16 cellular contexts compared by ENCODE assay signal in genomic region chr1:27638805-27639204, GRCh38. TPM values are rescaled to one million over a fixed set of nuclear protein-coding genes. Genes with fewer than 3 reads are reported as not detected.
DNase-seq lines count a peak whose midpoint lies in the region; ATAC-seq, FAIRE-seq and TF ChIP-seq lines count a peak whose summit lies in the region.
"Had no signal": no experiment of that assay in that cellular context is flagged by ENCODE, and none has a peak within 500 bp of the region (broad histone marks: within the 10 kb centered on the region; RNA-seq: fewer than 3 reads in every experiment).

No MANE protein-coding gene starts in this region.

- DNase-seq in left ventricle myocardium inferior (no peak), left ventricle myocardium superior (no peak), GM12878 (ENCODE audit: low read depth, low spot score) (no peak), spleen (peak; percentile 9), esophagus squamous epithelium (lab: John Stamatoyannopoulos, UW) (no peak), NCI-H526 treated with DMSO at 0.1 percent for 48 hours (lab: John Stamatoyannopoulos, UW) (no peak)
- DNase-seq in central memory CD4-positive, alpha-beta T cell, result no peak
- DNase-seq: 8988T; AML-193; Caco-2; CD8-positive, alpha-beta memory T cell; DND-41; GDM1; GM23248 had no signal

- no peak for FAIRE-seq in GM12878 (lab: Jason Lieb, UNC)
- FAIRE-seq: H54 had no signal

- no peak for TF ChIP-seq EP300 in GM12878 (IDR thresholded peaks at IDR 0.05; ENCODE audit: borderline replicate concordance in 1 of 2, control insufficient read depth in 1 of 2, low read depth in 2 of 2, low read length in 2 of 2)

- no peaks in the 10 kb centered on the region for H3K27me3 ChIP-seq in left ventricle myocardium inferior (ENCODE audit: low read depth)
- no peaks in the 10 kb centered on the region for H3K27me3 ChIP-seq in GM12878 (replicated peaks in 1 of 2; ENCODE audit: control insufficient read depth in 2 of 2, insufficient read depth in 2 of 2, low read length in 1 of 2)
- no peaks in the 10 kb centered on the region for H3K27me3 ChIP-seq in spleen (replicated peaks in 1 of 7)
- H3K27me3 ChIP-seq in esophagus squamous epithelium, result peaks cover 0 to 14% (median 0%) of the 10 kb centered on the region in 4 donors

- H3K27ac ChIP-seq in left ventricle myocardium inferior (replicated peaks) (peak overlapping the region; percentile 1), GM12878 (ENCODE audit: control insufficient read depth, insufficient read depth) (no peak overlapping the region), spleen (peak overlapping the region in 1 of 8 donors; percentile 18), esophagus squamous epithelium (no peak overlapping the region)
- H3K27ac ChIP-seq: GM23248 had no signal

- H2AFZ ChIP-seq in GM12878 (ENCODE audit: control insufficient read depth, low read depth, low read length), result no peak overlapping the region
- H2AFZ ChIP-seq: GM23248 had no signal

- no TSS peak for BruUV-seq in GM12878 (replicated peaks; lab: Mats Ljungman, UMichigan)

- no peak for TF ChIP-seq RAD21 in GM12878 (IDR thresholded peaks at IDR 0.05; ENCODE audit: insufficient read depth, low read depth, low read length)

- H3K4me1 ChIP-seq in left ventricle myocardium inferior, result peaks cover 26% of the 10 kb centered on the region
- peaks cover 30% of the 10 kb centered on the region for H3K4me1 ChIP-seq in GM12878 (ENCODE audit: control insufficient read depth, insufficient read depth, low read length)
- H3K4me1 ChIP-seq in spleen, result peaks cover 12 to 64% (median 41%) of the 10 kb centered on the region in 6 donors
- peaks cover 2 to 28% (median 11%) of the 10 kb centered on the region in 3 donors for H3K4me1 ChIP-seq in esophagus squamous epithelium
- H3K4me1 ChIP-seq: Caco-2 had no signal

- no peaks in the 10 kb centered on the region for H4K20me1 ChIP-seq in GM12878 (ENCODE audit: control insufficient read depth, insufficient read depth)

- intact Hi-C loops in left ventricle myocardium inferior (cut with micrococcal nuclease) (no loop called here), left ventricle myocardium superior (cut with micrococcal nuclease) (no loop called here), GM12878 (cut with micrococcal nuclease; ENCODE audit: unreplicated experiment) (no loop called here), spleen (cut with DNase I; ENCODE audit: low total_unique reads) (no loop called here), esophagus squamous epithelium (cut with DNase I) (no loop called here)

- 100% methylated on average over 2 of the region's 2 CpGs for WGBS in GM12878 (ENCODE audit: insufficient coverage, insufficient replicate concordance, low lambda C conversion rate, missing lambda C conversion rate)
- WGBS in spleen, 5 donors, result 93 to 100% (median 96%) methylated on average over 2 of the region's 2 CpGs
- 90 to 92% methylated on average over 2 of the region's 2 CpGs for WGBS in esophagus squamous epithelium, 2 donors

- ATAC-seq in left ventricle myocardium superior, result no peak
- ATAC-seq in GM12878, result no peak
- ATAC-seq: HCT116 had no signal

- H3K4me3 ChIP-seq in left ventricle myocardium inferior (no peak overlapping the region), GM12878 (no peak overlapping the region), spleen (no peak overlapping the region), esophagus squamous epithelium (no peak overlapping the region)
- H3K4me3 ChIP-seq: GM23248 had no signal

- SMC1A ChIA-PET in GM12878 (lab: Charles Lee; ENCODE audit: uncharacterized antibody, unreplicated experiment), result interaction anchor here (1.1 to 2.9 kb wide), 5 partner anchors 10 to 24 kb away, joined by 3 to 12 read pairs (median 5); no protein-coding TSS in a partner anchor

- CTCF ChIA-PET in GM12878 (lab: Yijun Ruan, JAX), result interaction anchor here (0.7 to 3.8 kb wide), 7 partner anchors 9 to 31 kb away, joined by 3 to 14 read pairs (median 4); no protein-coding TSS in a partner anchor

- in situ Hi-C loops in GM12878 (cut with MboI), result no loop called here

- H3K79me2 ChIP-seq in GM12878 (ENCODE audit: control insufficient read depth, insufficient read depth, low read length), result 0 out of 2 replicates have a peak, but pooled peaks cover 2% of the 10 kb centered on the region

- H3K4me2 ChIP-seq in GM12878 (ENCODE audit: control insufficient read depth, insufficient read depth), result no peak overlapping the region

- no peaks in the 10 kb centered on the region for H3K36me3 ChIP-seq in left ventricle myocardium inferior
- H3K36me3 ChIP-seq in GM12878 (ENCODE audit: control insufficient read depth in 2 of 2, insufficient read depth in 2 of 2, low read length in 1 of 2), result no peaks in the 10 kb centered on the region
- no peaks in the 10 kb centered on the region for H3K36me3 ChIP-seq in spleen
- H3K36me3 ChIP-seq in esophagus squamous epithelium, result no peaks in the 10 kb centered on the region

- H3K9ac ChIP-seq in GM12878 (ENCODE audit: control insufficient read depth, insufficient read depth, low read length), result no peak overlapping the region
- H3K9ac ChIP-seq: GM23248 had no signal

- TF ChIP-seq CTCF in left ventricle myocardium inferior (IDR thresholded peaks at IDR 0.05; ENCODE audit: borderline replicate concordance) (no peak), GM12878 (IDR thresholded peaks at IDR 0.05 in 2 of 3, conservative IDR thresholded peaks at IDR 0.05 in 1 of 3; ENCODE audit: control insufficient read depth in 2 of 3, extremely low read depth in 1 of 3, insufficient read depth in 1 of 3, low read depth in 3 of 3, low read length in 3 of 3) (no peak), spleen (IDR thresholded peaks at IDR 0.05 in 8 of 11, conservative IDR thresholded peaks at IDR 0.05 in 3 of 11) (no peak), esophagus squamous epithelium (IDR thresholded peaks at IDR 0.05) (no peak)

- POLR2A ChIA-PET in GM12878 (lab: Charles Lee), result interaction anchor here (1.2 to 4.0 kb wide), 5 partner anchors 11 to 24 kb away, joined by 4 to 23 read pairs (median 7); no protein-coding TSS in a partner anchor

- TF ChIP-seq POLR2A in GM12878 (IDR thresholded peaks at IDR 0.05; ENCODE audit: low read depth, low read length), result no peak
- TF ChIP-seq POLR2A in spleen (IDR thresholded peaks at IDR 0.05), result no peak
- no peak for TF ChIP-seq POLR2A in esophagus squamous epithelium (IDR thresholded peaks at IDR 0.05)

- RAD21 ChIA-PET in GM12878 (lab: Charles Lee; ENCODE audit: unreplicated experiment), result interaction anchor here (1.1 to 2.2 kb wide), 3 partner anchors 19 to 24 kb away, joined by 3 to 9 read pairs (median 4); no protein-coding TSS in a partner anchor

- H3K9me3 ChIP-seq in left ventricle myocardium inferior (replicated peaks) (no peaks in the 10 kb centered on the region), GM12878 (replicated peaks; ENCODE audit: control insufficient read depth, insufficient read depth, low read length) (no peaks in the 10 kb centered on the region; the same call in 2 of the 3 replicates), spleen (no peaks in the 10 kb centered on the region), esophagus squamous epithelium (no peaks in the 10 kb centered on the region)
- H3K9me3 ChIP-seq: Caco-2 had no signal

RNA-seq across cellular contexts. Expression of gene FGR, which starts 3.8 kb away (rescaled TPM):
- total RNA-seq in left ventricle myocardium inferior (3.5 TPM), left ventricle myocardium superior (4.7 TPM), GM12878 (2014; rRNA removed) (97.3 and 105 TPM in 2 replicates), GM12878 (2014; rRNA removed; fragmentation: Illumina TruSeq; extraction: Trizol) (53.3 and 54.3 TPM in 2 replicates), GM12878 (2021) (80.2 and 83.8 TPM in 2 replicates), spleen (100 to 1,000 TPM in 6 of 7 donors, 10 to 100 TPM in 1; 90.5 to 249 (median 134) TPM), esophagus squamous epithelium (10 to 100 TPM in 2 of 4 donors, 1 to 10 TPM in 2; 1.2 to 12.4 (median 7.5) TPM)
- 199 and 205 TPM in 2 replicates for total RNA-seq in GM12878 (2013; cell fraction: nucleolus; rRNA removed)
- 34.5 TPM for polyA plus RNA-seq in GM12878 (2011; ENCODE audit: low read depth)
- polyA plus RNA-seq in GM12878 (2011; rRNA removed) (129 and 193 TPM in 2 replicates), GM12878 (2014; fragmentation: Illumina TruSeq; extraction: Trizol) (59.5 and 80.8 TPM in 2 replicates), GM12878 (2014; fragmentation: Nextera tagmentation; extraction: Ambion mirVana) (10 to 100 TPM; 10.9 to 13.1 TPM), GM12878 (2014; rRNA removed) (108 and 127 TPM in 2 replicates), GM12878 (2016; fragmentation: Nextera tagmentation; extraction: Ambion mirVana) (10 to 100 TPM; 60.1 to 68.6 TPM), spleen (10 to 100 TPM; 44.7 to 94.2 (median 78.6) TPM)
- 212 and 255 TPM in 2 replicates for polyA plus RNA-seq in GM12878 (2011; cell fraction: cytosol; rRNA removed)
- 826 and 1,005 TPM in 2 replicates for polyA plus RNA-seq in GM12878 (2011; cell fraction: nucleus; rRNA removed)
- 59.3 and 73.9 TPM in 2 replicates for polyA plus RNA-seq in GM12878 (2012)
- polyA minus RNA-seq in GM12878 (2011; rRNA and poly(A)+ RNA removed), result 91.0 and 144 TPM in 2 replicates
- polyA minus RNA-seq in GM12878 (2011; cell fraction: cytosol; rRNA and poly(A)+ RNA removed), result 35.3 and 38.5 TPM in 2 replicates
- polyA minus RNA-seq in GM12878 (2011; cell fraction: nucleus; rRNA and poly(A)+ RNA removed), result 102 and 127 TPM in 2 replicates
- total RNA-seq: Caco-2, GM23248 had no signal
- polyA plus RNA-seq: GM23248 had no signal

RNA-seq across cellular contexts. Expression of gene IFI6, which starts 33.2 kb away (rescaled TPM):
- 39.2 TPM for total RNA-seq in left ventricle myocardium inferior
- total RNA-seq in left ventricle myocardium superior, result 34.5 TPM
- 20.9 and 21.2 TPM in 2 replicates for total RNA-seq in GM12878 (2013; cell fraction: nucleolus; rRNA removed)
- 79.4 and 89.5 TPM in 2 replicates for total RNA-seq in GM12878 (2014; rRNA removed)
- total RNA-seq in GM12878 (2014; rRNA removed; fragmentation: Illumina TruSeq; extraction: Trizol), result 30.1 and 35.1 TPM in 2 replicates
- 70.3 and 81.4 TPM in 2 replicates for total RNA-seq in GM12878 (2021)
- polyA plus RNA-seq in GM12878 (2011; ENCODE audit: low read depth), result 41.1 TPM
- 81.1 and 113 TPM in 2 replicates for polyA plus RNA-seq in GM12878 (2011; rRNA removed)
- 134 and 138 TPM in 2 replicates for polyA plus RNA-seq in GM12878 (2011; cell fraction: cytosol; rRNA removed)
- 40.8 and 41.8 TPM in 2 replicates for polyA plus RNA-seq in GM12878 (2011; cell fraction: nucleus; rRNA removed)
- 76.1 and 123 TPM in 2 replicates for polyA plus RNA-seq in GM12878 (2012)
- polyA plus RNA-seq in GM12878 (2014; fragmentation: Illumina TruSeq; extraction: Trizol), result 36.6 and 41.3 TPM in 2 replicates
- 10 to 100 TPM in 1 of 2 experiments, 1 to 10 TPM in 1; 5.6 to 21.0 TPM for polyA plus RNA-seq in GM12878 (2014; fragmentation: Nextera tagmentation; extraction: Ambion mirVana)
- polyA plus RNA-seq in GM12878 (2014; rRNA removed), result 63.9 and 67.7 TPM in 2 replicates
- 100 to 1,000 TPM in 1 of 2 experiments, 10 to 100 TPM in 1; 97.0 to 123 TPM for polyA plus RNA-seq in GM12878 (2016; fragmentation: Nextera tagmentation; extraction: Ambion mirVana)
- 19.2 and 36.0 TPM in 2 replicates for polyA minus RNA-seq in GM12878 (2011; rRNA and poly(A)+ RNA removed)
- polyA minus RNA-seq in GM12878 (2011; cell fraction: cytosol; rRNA and poly(A)+ RNA removed), result 26.6 and 31.1 TPM in 2 replicates
- 6.8 and 7.5 TPM in 2 replicates for polyA minus RNA-seq in GM12878 (2011; cell fraction: nucleus; rRNA and poly(A)+ RNA removed)
- total RNA-seq in spleen, result 10 to 100 TPM; 41.6 to 85.8 (median 48.6) TPM
- polyA plus RNA-seq in spleen, result 10 to 100 TPM; 50.7 to 85.5 (median 74.7) TPM
- 100 to 1,000 TPM in 1 of 4 donors, 10 to 100 TPM in 2, 1 to 10 TPM in 1; 4.0 to 194 (median 13.6) TPM for total RNA-seq in esophagus squamous epithelium

RNA-seq across cellular contexts. Expression of gene AHDC1, which starts 34.9 kb away (rescaled TPM):
- total RNA-seq in left ventricle myocardium inferior (40.1 TPM), left ventricle myocardium superior (42.8 TPM), GM12878 (2014; rRNA removed) (1.1 and 2.0 TPM in 2 replicates), GM12878 (2014; rRNA removed; fragmentation: Illumina TruSeq; extraction: Trizol) (0.85 and 1.1 TPM in 2 replicates), GM12878 (2021) (10.6 and 13.0 TPM in 2 replicates), spleen (100 to 1,000 TPM in 1 of 7 donors, 10 to 100 TPM in 6; 35.1 to 104 (median 54.6) TPM), esophagus squamous epithelium (100 to 1,000 TPM in 1 of 4 donors, 10 to 100 TPM in 3; 22.2 to 112 (median 30.6) TPM)
- total RNA-seq in GM12878 (2013; cell fraction: nucleolus; rRNA removed), result 19.7 and 22.3 TPM in 2 replicates
- 2.3 TPM for polyA plus RNA-seq in GM12878 (2011; ENCODE audit: low read depth)
- polyA plus RNA-seq in GM12878 (2011; rRNA removed) (1.1 and 1.2 TPM in 2 replicates), GM12878 (2014; fragmentation: Illumina TruSeq; extraction: Trizol) (1.3 and 1.9 TPM in 2 replicates), GM12878 (2014; fragmentation: Nextera tagmentation; extraction: Ambion mirVana) (under 1 TPM; 0.21 to 0.26 TPM), GM12878 (2014; rRNA removed) (5.3 and 7.4 TPM in 2 replicates), GM12878 (2016; fragmentation: Nextera tagmentation; extraction: Ambion mirVana) (1 to 10 TPM; 1.4 to 2.0 TPM), spleen (10 to 100 TPM in 1 of 3 donors, 1 to 10 TPM in 2; 3.2 to 24.2 (median 4.3) TPM)
- 1.3 and 1.6 TPM in 2 replicates for polyA plus RNA-seq in GM12878 (2011; cell fraction: cytosol; rRNA removed)
- 7.1 and 10.9 TPM in 2 replicates for polyA plus RNA-seq in GM12878 (2011; cell fraction: nucleus; rRNA removed)
- 4.1 and 6.0 TPM in 2 replicates for polyA plus RNA-seq in GM12878 (2012)
- 2.3 and 2.4 TPM in 2 replicates for polyA minus RNA-seq in GM12878 (2011; rRNA and poly(A)+ RNA removed)
- 2.8 and 4.8 TPM in 2 replicates for polyA minus RNA-seq in GM12878 (2011; cell fraction: cytosol; rRNA and poly(A)+ RNA removed)
- 3.5 and 4.5 TPM in 2 replicates for polyA minus RNA-seq in GM12878 (2011; cell fraction: nucleus; rRNA and poly(A)+ RNA removed)
